ENCODE assay signal across 6 cellular contexts in genomic region chr11:12444601-12445000, GRCh38.
"Had no signal": no experiment of that assay in that cellular context is flagged by ENCODE, and none has a peak within 500 bp of the region (broad histone marks: within the 10 kb centered on the region; RNA-seq: fewer than 3 reads in every experiment).

No MANE protein-coding gene starts in this region.

- DNase-seq: GOT3, H9, HCEC 1CT, IMR-90, KG1 had no signal

- ATAC-seq: K562 had no signal

- H3K27ac Mint-ChIP-seq: H9 had no signal

- H3K4me3 ChIP-seq: K562 had no signal

- H3K4me3 Mint-ChIP-seq: H9 had no signal
